Comparison of ENCODE assay signal across 8 cellular contexts in genomic region chr12:122021193-122021821, GRCh38. TPM values are rescaled to one million over a fixed set of nuclear protein-coding genes. Genes with fewer than 3 reads are reported as not detected.
DNase-seq lines count a peak whose midpoint lies in the region; ATAC-seq and TF ChIP-seq lines count a peak whose summit lies in the region.

No MANE protein-coding gene starts in this region.

- H3K9ac ChIP-seq in subcutaneous abdominal adipose tissue (ENCODE audit: low read length in 5 of 5): no peak overlapping the region

- TF ChIP-seq CTCF in cardiac fibroblast (IDR thresholded peaks at IDR 0.05; ENCODE audit: low read depth, low read length): no peak

- H3K36me3 ChIP-seq in subcutaneous abdominal adipose tissue (ENCODE audit: control insufficient read depth in 5 of 5, insufficient read depth in 5 of 5, low read length in 5 of 5): no peaks in the 10 kb centered on the region

- peak; percentile 8 for DNase-seq in NCI-H1436 (lab: John Stamatoyannopoulos, UW)
- no peak for DNase-seq in NCI-H1436 treated with DMSO at 0.1 percent for 48 hours (lab: John Stamatoyannopoulos, UW)
- DNase-seq in NCI-H526 treated with DMSO at 0.1 percent for 48 hours (lab: John Stamatoyannopoulos, UW): peak; percentile 19
- peak in 1 of 2 donors; percentile 22 for DNase-seq in cardiac fibroblast (ENCODE audit: low read depth in 2 of 2)
- DNase-seq in left kidney (ENCODE audit: low read depth, low spot score): peak; percentile 72
- DNase-seq in SHP77 treated with DMSO at 0.1 percent for 48 hours (lab: John Stamatoyannopoulos, UW): no peak
- DNase-seq in sciatic nerve (ENCODE audit: low spot score): no peak

- intact Hi-C loops in sciatic nerve (cut with DNase I): no loop called here

- no peak for ATAC-seq in sciatic nerve

- no peak overlapping the region for H3K27ac ChIP-seq in subcutaneous abdominal adipose tissue (ENCODE audit: low read depth, low read length)

- peaks cover 2 to 28% (median 27%) of the 10 kb centered on the region in 5 donors for H3K4me1 ChIP-seq in subcutaneous abdominal adipose tissue (ENCODE audit: control insufficient read depth in 5 of 5, insufficient read depth in 5 of 5, low read length in 5 of 5)

- H3K27me3 ChIP-seq in subcutaneous abdominal adipose tissue (ENCODE audit: control insufficient read depth in 5 of 5, insufficient read depth in 4 of 5, low read length in 5 of 5): no peaks in the 10 kb centered on the region

- peaks cover 0 to 11% (median 4%) of the 10 kb centered on the region in 5 donors for H3K9me3 ChIP-seq in subcutaneous abdominal adipose tissue (ENCODE audit: control insufficient read depth in 5 of 5, low read length in 5 of 5)

- H3K4me3 ChIP-seq in cardiac fibroblast (replicated peaks in 1 of 2; ENCODE audit: low read depth in 2 of 2, low read length in 2 of 2): peak overlapping the region; percentile 46 to 59
- H3K4me3 ChIP-seq in subcutaneous abdominal adipose tissue (ENCODE audit: low read depth in 1 of 5, low read length in 5 of 5): peak overlapping the region; percentile 46 to 75 (median 64)

RNA-seq across cellular contexts. Expression of gene BCL7A, which starts 0.4 kb away (rescaled TPM):
- 5.8 TPM for total RNA-seq in sciatic nerve

RNA-seq across cellular contexts. Expression of gene MLXIP, which starts 57.2 kb away (rescaled TPM):
- 44.2 TPM for total RNA-seq in sciatic nerve

Comparison
In these comparisons a context has a peak if more than half of its experiments do, and no peak if none do; other contexts are left out.
1. DNase-seq: peak in NCI-H1436 (single experiment), NCI-H526 treated with DMSO at 0.1 percent for 48 hours (single experiment) and left kidney (single experiment); none in NCI-H1436 treated with DMSO at 0.1 percent for 48 hours (single experiment), SHP77 treated with DMSO at 0.1 percent for 48 hours (single experiment) and sciatic nerve (single experiment).